In the genomic region with DNA sequence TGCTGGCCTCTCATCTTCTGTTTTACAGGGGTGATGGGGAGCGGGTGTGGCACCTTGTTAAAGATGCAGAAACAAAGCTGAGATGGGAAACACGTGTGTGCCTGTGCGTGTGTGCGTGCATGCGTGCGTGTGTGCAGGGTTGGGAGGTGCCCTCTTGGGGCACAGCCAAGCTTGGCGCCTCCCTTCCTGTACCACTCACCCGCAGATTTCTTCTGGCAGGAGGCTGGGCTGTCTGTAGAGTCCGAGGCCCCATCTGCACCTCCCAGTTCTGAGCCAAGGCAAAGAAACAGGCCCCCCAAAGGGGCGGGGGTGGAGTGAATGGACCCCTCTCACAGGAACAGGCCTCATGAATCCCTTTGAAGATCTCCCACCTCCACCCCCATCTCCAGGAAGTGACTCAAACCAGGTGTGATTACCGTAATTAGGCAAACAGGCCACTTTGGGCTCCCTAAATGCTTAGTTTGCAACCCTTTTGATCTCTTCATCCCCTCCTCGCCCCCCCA, we compare ENCODE assay signal across 1 cellular context.
TF ChIP-seq lines count a peak whose summit lies in the region.

No MANE protein-coding gene starts in this region.

TF ChIP-seq in A549, 52 proteins besides CTCF, POLR2A, EP300 and RAD21 (continued from another document):
- TF ChIP-seq CHD2 (IDR thresholded peaks at IDR 0.05; ENCODE audit: low read length, partially characterized antibody) (peak; percentile 10), JUN (IDR thresholded peaks at IDR 0.05) (peak; percentile 30 to 69; a peak in 4 of 5 replicates), HMGXB4 (CRISPR knock-in tag; IDR thresholded peaks at IDR 0.05; ENCODE audit: borderline replicate concordance) (no peak), MAFK (IDR thresholded peaks at IDR 0.05; ENCODE audit: partially characterized antibody) (peak; percentile 33), HOXA7 (CRISPR knock-in tag; IDR thresholded peaks at IDR 0.05) (peak; percentile 18; the same call in 1 of the 2 replicates), GATA3 (IDR thresholded peaks at IDR 0.05; ENCODE audit: borderline replicate concordance) (0 out of 2 replicates have a peak, but pooled peaks have one; percentile 24), NPAS2 (CRISPR knock-in tag; IDR thresholded peaks at IDR 0.05; ENCODE audit: borderline replicate concordance) (no peak), CEBPB (IDR thresholded peaks at IDR 0.05) (no peak), SMC3 (IDR thresholded peaks at IDR 0.05) (peak; percentile 19; the same call in 1 of the 3 replicates), EHF (CRISPR knock-in tag; IDR thresholded peaks at IDR 0.05) (peak; percentile 45; the same call in 1 of the 2 replicates), HEYL (CRISPR knock-in tag; IDR thresholded peaks at IDR 0.05) (0 out of 2 replicates have a peak, but pooled peaks have one; percentile 49), RARB (CRISPR knock-in tag; IDR thresholded peaks at IDR 0.05) (peak; percentile 55; the same call in 1 of the 2 replicates), HDAC2 (IDR thresholded peaks at IDR 0.05) (no peak), TFCP2L1 (CRISPR knock-in tag; IDR thresholded peaks at IDR 0.05) (peak; percentile 83; the same call in 1 of the 2 replicates)
TF ChIP-seq in A549: peak in this region for 18.
